Comparison of ENCODE assay signal across 17 cellular contexts in the genomic region with DNA sequence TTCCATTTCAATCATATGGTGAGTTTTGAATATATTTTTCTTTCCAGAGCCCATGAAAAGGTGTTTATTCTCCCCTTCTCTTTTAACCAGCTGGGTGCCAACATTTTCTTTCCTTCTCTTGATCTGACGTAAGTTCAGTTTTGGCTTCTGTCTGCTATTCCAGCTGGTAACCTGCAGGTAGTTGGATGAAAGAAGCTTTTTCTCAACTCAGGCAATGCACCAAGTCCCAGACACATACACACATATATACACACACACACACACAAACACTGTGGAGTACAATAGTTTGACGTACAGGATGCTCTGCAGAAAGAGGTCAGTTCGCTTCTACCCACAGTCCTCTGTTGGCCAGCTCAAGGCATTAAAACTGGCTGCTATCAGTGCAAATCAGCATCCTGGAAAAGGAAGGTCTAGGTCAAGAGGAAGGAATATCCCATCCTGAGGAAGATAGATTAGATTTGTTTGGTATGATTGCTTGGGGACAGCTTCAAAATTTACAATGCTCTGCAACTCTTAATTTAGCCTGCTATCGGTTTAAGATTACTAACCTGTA.
A peak's percentile ranks its signal among the peaks of the same experiment; 100 is the strongest.
DNase-seq lines count a peak whose midpoint lies in the region; ATAC-seq, FAIRE-seq and TF ChIP-seq lines count a peak whose summit lies in the region.
"Had no signal": no experiment of that assay in that cellular context is flagged by ENCODE, and none has a peak within 500 bp of the region (broad histone marks: within the 10 kb centered on the region; RNA-seq: fewer than 3 reads in every experiment).

No MANE protein-coding gene starts in this region.

- H3K4me2 ChIP-seq in HepG2 (ENCODE audit: low read depth, low read length) = no peak overlapping the region
- H3K4me2 ChIP-seq: PC-9 had no signal

- H3K27ac ChIP-seq in liver (ENCODE audit: low read depth in 1 of 2, low read length in 2 of 2) (no peak overlapping the region), HepG2 (ENCODE audit: extremely low read length, insufficient read depth, low read length) (no peak overlapping the region), gastroesophageal sphincter (no peak overlapping the region), right lobe of liver (no peak overlapping the region), aorta (ENCODE audit: low read depth in 1 of 2, low read length in 2 of 2) (no peak overlapping the region)
- H3K27ac ChIP-seq: C4-2B, PC-9 had no signal

- peaks cover 2% of the 10 kb centered on the region for H3K36me3 Mint-ChIP-seq in mesothelial cell of epicardium
- no peaks in the 10 kb centered on the region for H3K36me3 Mint-ChIP-seq in activated naive CD8-positive, alpha-beta T cell treated with anti-CD3 and anti-CD28 coated beads for 36 hours

- CTCF ChIA-PET in HepG2 (lab: Yijun Ruan, JAX; ENCODE audit: low intra/inter-chr PET ratio, low total read pairs) = no interaction called here

- no TSS peak for BruUV-seq in HepG2 (replicated peaks; lab: Mats Ljungman, UMichigan)

- H3K4me3 ChIP-seq in liver (ENCODE audit: low read depth in 1 of 3, low read length in 3 of 3) = no peak overlapping the region
- no peak overlapping the region for H3K4me3 ChIP-seq in HepG2 (replicated peaks in 1 of 3; ENCODE audit: insufficient read depth in 1 of 3, low read depth in 2 of 3, low read length in 3 of 3)
- H3K4me3 ChIP-seq in gastroesophageal sphincter = no peak overlapping the region
- H3K4me3 ChIP-seq in right lobe of liver = no peak overlapping the region
- no peak overlapping the region for H3K4me3 ChIP-seq in aorta (ENCODE audit: low read length in 2 of 2)
- H3K4me3 ChIP-seq: K562, PC-9 had no signal

- H3K9me3 ChIP-seq in liver (ENCODE audit: control insufficient read depth in 4 of 4, low read length in 3 of 4) (peaks cover 0 to 10% (median 6%) of the 10 kb centered on the region in 4 donors), HepG2 (ENCODE audit: low read length) (peaks cover 10% of the 10 kb centered on the region), gastroesophageal sphincter (peaks cover 0 to 14% (median 0%) of the 10 kb centered on the region in 3 donors), right lobe of liver (peaks cover 0 to 3% (median 0%) of the 10 kb centered on the region in 4 donors), aorta (ENCODE audit: control insufficient read depth, low read length) (peaks cover 1% of the 10 kb centered on the region)
- H3K9me3 ChIP-seq: Caco-2 had no signal

- no peaks in the 10 kb centered on the region for H3K4me1 Mint-ChIP-seq in mesothelial cell of epicardium
- H3K4me1 Mint-ChIP-seq in activated naive CD8-positive, alpha-beta T cell treated with anti-CD3 and anti-CD28 coated beads for 36 hours = no peaks in the 10 kb centered on the region

- ATAC-seq in HepG2 = no peak
- ATAC-seq in gastroesophageal sphincter = peak; percentile 64
- ATAC-seq in right lobe of liver = peak; percentile 79 to 95 (median 88)
- peak; percentile 67 for ATAC-seq in aorta (ENCODE audit: low FRiP score)
- ATAC-seq in HG02571 (IDR thresholded peaks at IDR 0.05; ENCODE audit: unreplicated experiment) = no peak
- ATAC-seq: K562 had no signal

- H3K79me2 ChIP-seq in HepG2 (ENCODE audit: insufficient read depth, low read length) = no peaks in the 10 kb centered on the region

- TF ChIP-seq POLR2A in HepG2 (IDR thresholded peaks at IDR 0.05; ENCODE audit: insufficient read depth in 1 of 2, low read depth in 2 of 2, low read length in 2 of 2) = no peak
- no peak for TF ChIP-seq POLR2A in gastroesophageal sphincter (IDR thresholded peaks at IDR 0.05)
- TF ChIP-seq POLR2A in right lobe of liver (IDR thresholded peaks at IDR 0.05) = no peak

- no peak for FAIRE-seq in HepG2 (lab: Jason Lieb, UNC)
- FAIRE-seq: A204.1, K562 had no signal

- 49% methylated on average over 4 of the region's 4 CpGs for whole genome bisulfite sequencing in liver
- WGBS in HepG2 (ENCODE audit: low lambda C conversion rate) = 25% methylated on average over 4 of the region's 4 CpGs
- 46 to 80% methylated on average over 3 to 4 of the region's 4 CpGs for WGBS in gastroesophageal sphincter (ENCODE audit: low coverage in 1 of 2), 2 donors
- WGBS in right lobe of liver (ENCODE audit: insufficient coverage, low coverage, low lambda C conversion rate, missing lambda C conversion rate) = 25% methylated on average over 4 of the region's 4 CpGs
- 70 to 74% methylated on average over 4 of the region's 4 CpGs for WGBS in aorta, 2 donors

- H3K27ac Mint-ChIP-seq in mesothelial cell of epicardium = no peak overlapping the region
- no peak overlapping the region for H3K27ac Mint-ChIP-seq in activated naive CD8-positive, alpha-beta T cell treated with anti-CD3 and anti-CD28 coated beads for 36 hours

- no peak overlapping the region for H2AFZ ChIP-seq in HepG2 (ENCODE audit: low read length)
- H2AFZ ChIP-seq: PC-9 had no signal

- H4K20me1 ChIP-seq in HepG2 (ENCODE audit: insufficient read depth, low read length) = no peaks in the 10 kb centered on the region

- H3K27me3 ChIP-seq in liver (ENCODE audit: control insufficient read depth in 4 of 4, insufficient read depth in 4 of 4, low read length in 3 of 4) (no peaks in the 10 kb centered on the region), HepG2 (ENCODE audit: control insufficient read depth in 1 of 2, insufficient read depth in 2 of 2, low read length in 2 of 2) (0 out of 5 replicates have a peak, but pooled peaks cover 0 to 6% of the 10 kb centered on the region in 2 experiments), gastroesophageal sphincter (no peaks in the 10 kb centered on the region), right lobe of liver (no peaks in the 10 kb centered on the region), aorta (ENCODE audit: control insufficient read depth in 1 of 2, insufficient read depth in 2 of 2, low read length in 1 of 2) (no peaks in the 10 kb centered on the region)

- H3K4me3 Mint-ChIP-seq in mesothelial cell of epicardium = no peak overlapping the region
- no peak overlapping the region for H3K4me3 Mint-ChIP-seq in activated naive CD8-positive, alpha-beta T cell treated with anti-CD3 and anti-CD28 coated beads for 36 hours

- no peaks in the 10 kb centered on the region for H3K36me3 ChIP-seq in liver (ENCODE audit: control insufficient read depth in 4 of 4, insufficient read depth in 3 of 4, low read depth in 1 of 4, low read length in 3 of 4)
- H3K36me3 ChIP-seq in HepG2 (replicated peaks in 1 of 2; ENCODE audit: control insufficient read depth in 1 of 2, insufficient read depth in 2 of 2, low read length in 2 of 2) = no peaks in the 10 kb centered on the region
- H3K36me3 ChIP-seq in gastroesophageal sphincter = no peaks in the 10 kb centered on the region
- no peaks in the 10 kb centered on the region for H3K36me3 ChIP-seq in right lobe of liver
- no peaks in the 10 kb centered on the region for H3K36me3 ChIP-seq in aorta (ENCODE audit: control insufficient read depth in 1 of 2, insufficient read depth in 2 of 2, low read length in 1 of 2)

- POLR2A ChIA-PET in HepG2 (lab: Yijun Ruan, JAX) = no interaction called here

- intact Hi-C loops in HepG2 (cut with micrococcal nuclease; ENCODE audit: unreplicated experiment) = no loop called here
- intact Hi-C loops in right lobe of liver (cut with DNase I) = no loop called here
- intact Hi-C loops in aorta (cut with DNase I) = no loop called here

- TF ChIP-seq RAD21 in liver (IDR thresholded peaks at IDR 0.05) (peak; percentile 24 to 44), HepG2 (CRISPR knock-in tag; IDR thresholded peaks at IDR 0.05) (no peak)

- no peak for DNase-seq in HepG2 (ENCODE audit: low spot score)
- no peak for DNase-seq in right lobe of liver
- no peak for DNase-seq in aorta
- DNase-seq in mesothelial cell of epicardium (ENCODE audit: low spot score in 2 of 2, unreplicated experiment in 2 of 2) = no peak
- DNase-seq in activated naive CD8-positive, alpha-beta T cell treated with anti-CD3 and anti-CD28 coated beads for 36 hours = no peak
- DNase-seq: Caco-2, NCI-H1105 treated with DMSO at 0.1 percent for 48 hours, NCI-H187, NCI-H446 treated with DMSO at 0.1 percent for 48 hours, NCI-H748 treated with DMSO at 0.1 percent for 48 hours, PC-9 had no signal

- TF ChIP-seq CTCF in liver (IDR thresholded peaks at IDR 0.05; ENCODE audit: low read depth, low read length, missing input control) (no peak), HepG2 (CRISPR knock-in tag; IDR thresholded peaks at IDR 0.05) (no peak), gastroesophageal sphincter (IDR thresholded peaks at IDR 0.05) (no peak), right lobe of liver (IDR thresholded peaks at IDR 0.05) (no peak), mesothelial cell of epicardium (IDR thresholded peaks at IDR 0.05; ENCODE audit: unreplicated experiment) (no peak)

- no peaks in the 10 kb centered on the region for H3K27me3 Mint-ChIP-seq in mesothelial cell of epicardium (ENCODE audit: low read depth)
- no peaks in the 10 kb centered on the region for H3K27me3 Mint-ChIP-seq in activated naive CD8-positive, alpha-beta T cell treated with anti-CD3 and anti-CD28 coated beads for 36 hours

- H3K9me3 Mint-ChIP-seq in mesothelial cell of epicardium = peaks cover 22% of the 10 kb centered on the region
- H3K9me3 Mint-ChIP-seq in activated naive CD8-positive, alpha-beta T cell treated with anti-CD3 and anti-CD28 coated beads for 36 hours = peaks cover 1% of the 10 kb centered on the region

- TF ChIP-seq EP300 in HepG2 (IDR thresholded peaks at IDR 0.05; ENCODE audit: low read depth in 2 of 2, low read length in 2 of 2) (no peak), HepG2 (CRISPR knock-in tag; IDR thresholded peaks at IDR 0.05; ENCODE audit: borderline replicate concordance) (no peak), gastroesophageal sphincter (IDR thresholded peaks at IDR 0.05) (no peak)

- H3K4me1 ChIP-seq in liver (ENCODE audit: control insufficient read depth in 4 of 4, insufficient read depth in 4 of 4, low read length in 3 of 4) (no peaks in the 10 kb centered on the region), HepG2 (ENCODE audit: insufficient read depth, low read length) (no peaks in the 10 kb centered on the region), gastroesophageal sphincter (no peaks in the 10 kb centered on the region), right lobe of liver (no peaks in the 10 kb centered on the region), aorta (ENCODE audit: control insufficient read depth in 1 of 2, insufficient read depth in 2 of 2, low read length in 2 of 2) (no peaks in the 10 kb centered on the region)
- H3K4me1 ChIP-seq: Caco-2 had no signal

- no peak overlapping the region for H3K9ac ChIP-seq in liver (ENCODE audit: low read depth in 1 of 2, low read length in 2 of 2)
- no peak overlapping the region for H3K9ac ChIP-seq in HepG2 (ENCODE audit: insufficient read depth, low read depth, low read length)

- in situ Hi-C loops in HepG2 (cut with HindIII; ENCODE audit: extremely low pct_ligation_motif_present, low pct_unique_long_range_greater_than_20kb) = no loop called here

TF ChIP-seq in liver, 16 proteins besides CTCF, POLR2A, EP300 and RAD21:
- TF ChIP-seq TAF1 (conservative IDR thresholded peaks at IDR 0.05) (no peak), SP1 (IDR thresholded peaks at IDR 0.05) (peak; percentile 25), NR2F2 (IDR thresholded peaks at IDR 0.05) (peak; percentile 99), HNF4A (conservative IDR thresholded peaks at IDR 0.05) (no peak)

TF ChIP-seq in HepG2, 621 proteins besides CTCF, POLR2A, EP300 and RAD21 (continues in another document):
- no peak for TF ChIP-seq SNRNP70 (IDR thresholded peaks at IDR 0.05; ENCODE audit: low read depth, low read length)
- no peak for TF ChIP-seq SRF (IDR thresholded peaks at IDR 0.05; ENCODE audit: low read depth, low read length)
- TF ChIP-seq HOXA7 (CRISPR knock-in tag; IDR thresholded peaks at IDR 0.05) = no peak
- no peak for TF ChIP-seq SMARCE1 (IDR thresholded peaks at IDR 0.05; ENCODE audit: borderline replicate concordance)

Comparison
In these comparisons a context has a peak if more than half of its experiments do, and no peak if none do; other contexts are left out.
1. ATAC-seq: peak in gastroesophageal sphincter (single experiment), right lobe of liver (4 of 4) and aorta (single experiment); none in HepG2 (single experiment) and HG02571 (single experiment).